31 cellular contexts compared by ENCODE assay signal in the genomic region with DNA sequence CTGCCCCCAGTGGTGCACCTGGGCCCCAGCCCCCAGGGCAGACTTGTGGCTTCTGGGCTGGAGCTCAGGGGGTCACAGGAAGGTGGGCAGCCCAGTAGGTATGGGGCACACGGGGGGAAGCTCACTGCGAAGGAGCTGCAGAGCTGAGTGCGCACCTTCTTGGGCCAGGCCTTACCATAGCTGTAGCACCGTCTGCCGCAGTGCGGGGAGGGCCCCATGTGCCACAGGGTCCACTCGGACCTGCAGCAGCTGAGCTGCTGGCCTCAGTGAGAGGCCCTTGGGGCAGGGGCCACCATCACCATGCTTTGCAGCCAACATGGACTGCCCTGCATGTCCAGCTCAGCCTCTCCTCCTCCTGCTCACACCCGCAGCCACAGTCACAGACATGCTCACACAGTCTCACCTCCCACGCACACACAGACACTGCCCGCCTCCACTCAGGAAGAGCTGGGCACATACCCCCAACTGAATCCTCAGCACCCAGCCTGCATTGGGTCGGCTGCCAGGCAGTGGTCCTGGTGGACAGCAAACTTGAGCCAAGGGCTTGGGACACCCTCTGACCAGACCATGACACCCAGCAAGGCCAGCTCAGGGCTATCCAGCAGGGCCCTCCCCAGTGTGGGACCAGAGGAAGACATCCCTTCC. TPM values are rescaled to one million over a fixed set of nuclear protein-coding genes. Genes with fewer than 3 reads are reported as not detected.
A peak's percentile ranks its signal among the peaks of the same experiment; 100 is the strongest.
DNase-seq lines count a peak whose midpoint lies in the region; ATAC-seq and TF ChIP-seq lines count a peak whose summit lies in the region.
"Had no signal": no experiment of that assay in that cellular context is flagged by ENCODE, and none has a peak within 500 bp of the region (broad histone marks: within the 10 kb centered on the region; RNA-seq: fewer than 3 reads in every experiment).

No MANE protein-coding gene starts in this region.

- POLR2A ChIA-PET in SK-N-SH (lab: Yijun Ruan, JAX): no interaction called here

- H3K27me3 ChIP-seq in SK-N-SH (ENCODE audit: insufficient read depth) (peaks cover 32% of the 10 kb centered on the region), neural cell (ENCODE audit: insufficient read depth, low read depth, low read length) (peaks cover 10% of the 10 kb centered on the region)

- H3F3A ChIP-seq in SK-N-SH (replicated peaks; ENCODE audit: insufficient read depth) (peaks cover under 1% of the 10 kb centered on the region), neural cell (ENCODE audit: insufficient read depth, low read length, poor library complexity, severe bottlenecking) (peaks cover 9% of the 10 kb centered on the region)

- no peaks in the 10 kb centered on the region for H3K9me2 ChIP-seq in SK-N-SH
- H3K9me2 ChIP-seq in neural cell (ENCODE audit: insufficient read depth, low read length): no peaks in the 10 kb centered on the region

- H3K4me3 ChIP-seq in SK-N-SH (ENCODE audit: low read depth in 2 of 2, low read length in 1 of 2): no peak overlapping the region
- H3K4me3 ChIP-seq in neural cell (ENCODE audit: low read length): peak overlapping the region; percentile 78
- H3K4me3 ChIP-seq: esophagus squamous epithelium, HAP-1, heart right ventricle, lung, pancreas, right atrium auricular region, spleen, tibial nerve had no signal

- H3K4me2 ChIP-seq in SK-N-SH (no peak overlapping the region), neural cell (ENCODE audit: low read length) (no peak overlapping the region)

- DNase-seq in SK-N-SH: peak; percentile 17
- DNase-seq in caudate nucleus (lab: John Stamatoyannopoulos, UW): peak in 15 of 61 donors; percentile 8 to 47 (median 30)
- DNase-seq in NCI-H1930 (lab: John Stamatoyannopoulos, UW): no peak
- no peak for DNase-seq in cerebellar nuclear complex (lab: John Stamatoyannopoulos, UW)
- DNase-seq: activated CD4-positive, alpha-beta T cell treated with anti-CD3 and anti-CD28 coated beads, Interleukin-2, amount 10 ng/mL, durations not matched to agents 7 days and 5 days; activated effector memory CD4-positive, alpha-beta T cell treated with anti-CD3 and anti-CD28 coated beads, Interleukin-2, amount 50 U/mL, for 16 hours; activated naive CD8-positive, alpha-beta T cell treated with anti-CD3 and anti-CD28 coated beads, Interleukin-2, amount 10 ng/mL, durations not matched to agents 7 days and 5 days; Calu3; central memory CD4-positive, alpha-beta T cell; DMS79; esophagus squamous epithelium; foreskin keratinocyte; GDM1; heart right ventricle; naive thymus-derived CD8-positive, alpha-beta T cell; NCI-H446; SIG-M5; spleen; stimulated activated CD4-positive, alpha-beta T cell treated with anti-CD3 and anti-CD28 coated beads, Interleukin-2, amount 100 ng/mL, for 24 hours; stimulated activated naive CD8-positive, alpha-beta T cell treated with anti-CD3 and anti-CD28 coated beads, Interleukin-15, amount 100 ng/mL, for 72 hours had no signal

- no peaks in the 10 kb centered on the region for H3K9me3 ChIP-seq in SK-N-SH
- H3K9me3 ChIP-seq in neural cell (ENCODE audit: low read length): no peaks in the 10 kb centered on the region
- H3K9me3 ChIP-seq: esophagus squamous epithelium, HAP-1, pancreas, right atrium auricular region, spleen, tibial nerve had no signal

- TF ChIP-seq RAD21 in SK-N-SH (IDR thresholded peaks at IDR 0.05; ENCODE audit: low read length) (no peak), neural cell (conservative IDR thresholded peaks at IDR 0.05) (no peak)

- H2AFZ ChIP-seq in SK-N-SH (ENCODE audit: low read depth) (no peak overlapping the region), neural cell (ENCODE audit: low read depth, low read length) (no peak overlapping the region)

- H3K79me2 ChIP-seq in SK-N-SH (ENCODE audit: insufficient read depth) (no peaks in the 10 kb centered on the region), neural cell (replicated peaks; ENCODE audit: insufficient read depth, low read length) (peaks cover 22% of the 10 kb centered on the region)

- 56% methylated on average over 4 of the region's 11 CpGs for WGBS in SK-N-SH (ENCODE audit: low lambda C conversion rate)

- H3K9ac ChIP-seq in SK-N-SH (no peak overlapping the region), neural cell (ENCODE audit: low read length) (peak overlapping the region; percentile 97)

- no peaks in the 10 kb centered on the region for H3K36me3 ChIP-seq in SK-N-SH (replicated peaks in 1 of 2; ENCODE audit: control insufficient read depth in 1 of 2, insufficient read depth in 2 of 2, low read length in 1 of 2)
- no peaks in the 10 kb centered on the region for H3K36me3 ChIP-seq in neural cell (ENCODE audit: insufficient read depth, low read length)
- H3K36me3 ChIP-seq: esophagus squamous epithelium, HAP-1, heart right ventricle, pancreas, right atrium auricular region, spleen, tibial nerve had no signal

- CTCF ChIA-PET in SK-N-SH (lab: Yijun Ruan, JAX): interaction anchor here (0.7 to 9.9 kb wide), 17 partner anchors 15 to 206 kb away, joined by 3 to 89 read pairs (median 4); partner anchors contain the start of gene BIRC7

- ATAC-seq in SK-N-SH treated with all-trans-retinoic acid at 6 μM for 48 hours: no peak
- ATAC-seq in HG03457 (IDR thresholded peaks at IDR 0.05; ENCODE audit: unreplicated experiment): no peak
- no peak for ATAC-seq in HG02840 (IDR thresholded peaks at IDR 0.05; ENCODE audit: low FRiP score, unreplicated experiment)
- ATAC-seq: foreskin keratinocyte; heart right ventricle; naive thymus-derived CD8-positive, alpha-beta T cell; pancreas; stimulated activated naive CD8-positive, alpha-beta T cell treated with anti-CD3 and anti-CD28 coated beads, Interleukin-15, amount 100 ng/mL, for 72 hours had no signal

- TF ChIP-seq EP300 in SK-N-SH (IDR thresholded peaks at IDR 0.05; ENCODE audit: borderline replicate concordance in 1 of 2, low read depth in 1 of 2, low read length in 1 of 2) (no peak), neural cell (conservative IDR thresholded peaks at IDR 0.05; ENCODE audit: poor library complexity, severe bottlenecking) (no peak)

- H4K20me1 ChIP-seq in SK-N-SH (ENCODE audit: insufficient read depth) (peaks cover 16% of the 10 kb centered on the region; the same call in 1 of the 2 replicates), neural cell (ENCODE audit: insufficient read depth) (peaks cover 22% of the 10 kb centered on the region)

- TF ChIP-seq CTCF in SK-N-SH (IDR thresholded peaks at IDR 0.05) (no peak), neural cell (IDR thresholded peaks at IDR 0.05; ENCODE audit: poor library complexity, severe bottlenecking) (no peak)

- H3K27ac ChIP-seq in SK-N-SH (ENCODE audit: low read depth in 2 of 2, low read length in 1 of 2): no peak overlapping the region
- H3K27ac ChIP-seq in caudate nucleus (ENCODE audit: low read depth, low read length): peak overlapping the region; percentile 26
- no peak overlapping the region for H3K27ac ChIP-seq in neural cell (ENCODE audit: low read length)
- H3K27ac ChIP-seq: 22Rv1, esophagus squamous epithelium, foreskin keratinocyte, heart right ventricle, pancreas, right atrium auricular region, spleen, tibial nerve had no signal

- no peaks in the 10 kb centered on the region; a peak in 1 of 4 replicates for H3K4me1 ChIP-seq in SK-N-SH (ENCODE audit: control insufficient read depth in 1 of 2, insufficient read depth in 2 of 2, low read depth in 1 of 2, low read length in 1 of 2)
- H3K4me1 ChIP-seq: foreskin keratinocyte had no signal

TF ChIP-seq in SK-N-SH, 30 proteins besides CTCF, POLR2A, EP300 and RAD21 (continues in another document):
- TF ChIP-seq MXI1 (IDR thresholded peaks at IDR 0.05; ENCODE audit: low read depth, low read length): no peak
- TF ChIP-seq, protein P1, sequence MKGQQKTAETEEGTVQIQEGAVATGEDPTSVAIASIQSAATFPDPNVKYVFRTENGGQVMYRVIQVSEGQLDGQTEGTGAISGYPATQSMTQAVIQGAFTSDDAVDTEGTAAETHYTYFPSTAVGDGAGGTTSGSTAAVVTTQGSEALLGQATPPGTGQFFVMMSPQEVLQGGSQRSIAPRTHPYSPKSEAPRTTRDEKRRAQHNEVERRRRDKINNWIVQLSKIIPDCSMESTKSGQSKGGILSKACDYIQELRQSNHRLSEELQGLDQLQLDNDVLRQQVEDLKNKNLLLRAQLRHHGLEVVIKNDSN (IDR thresholded peaks at IDR 0.05; ENCODE audit: borderline replicate concordance, low read depth): no peak

TF ChIP-seq in SK-N-SH treated with all-trans-retinoic acid at 6 μM for 48 hours, 23 proteins besides CTCF, POLR2A, EP300 and RAD21 (continues in another document):
- no peak for TF ChIP-seq CSDC2 (CRISPR knock-in tag; IDR thresholded peaks at IDR 0.05)

TF ChIP-seq in neural cell, 6 proteins besides CTCF, POLR2A, EP300 and RAD21 (continues in another document):
- TF ChIP-seq EZH2 (IDR thresholded peaks at IDR 0.05; ENCODE audit: borderline replicate concordance, insufficient read depth, low read length, poor library complexity, severe bottlenecking) (no peak), POLR2AphosphoS5 (IDR thresholded peaks at IDR 0.05) (no peak), TAF1 (IDR thresholded peaks at IDR 0.05; ENCODE audit: low read depth) (no peak), SMC3 (conservative IDR thresholded peaks at IDR 0.05; ENCODE audit: poor library complexity) (no peak)

RNA-seq across cellular contexts. Expression of gene YTHDF1, which starts 35.3 kb away (rescaled TPM):
- polyA plus RNA-seq in SK-N-SH (2012; rRNA removed): 15.5 and 17.0 TPM in 2 replicates
- polyA plus RNA-seq in SK-N-SH (2012; cell fraction: cytosol; rRNA removed): 15.9 and 17.6 TPM in 2 replicates
- 25.6 and 28.5 TPM in 2 replicates for polyA plus RNA-seq in SK-N-SH (2012; cell fraction: nucleus; rRNA removed)
- 36.9 and 38.2 TPM in 2 replicates for polyA plus RNA-seq in neural cell
- 30.9 and 33.9 TPM in 2 replicates for polyA minus RNA-seq in neural cell

RNA-seq across cellular contexts. Expression of gene BIRC7, which starts 55.0 kb away (rescaled TPM):
- polyA plus RNA-seq in SK-N-SH (2012; rRNA removed): not detected in 2 replicates
- polyA plus RNA-seq in SK-N-SH (2012; cell fraction: cytosol; rRNA removed): not detected in 2 replicates
- polyA plus RNA-seq in SK-N-SH (2012; cell fraction: nucleus; rRNA removed): not detected in 2 replicates
- not detected in 2 replicates for polyA plus RNA-seq in neural cell
- not detected in 2 replicates for polyA minus RNA-seq in neural cell
- polyA plus RNA-seq: foreskin keratinocyte, heart right ventricle, IgD-negative memory B cell had no signal
